14 cellular contexts compared by ENCODE assay signal in genomic region chr3:29203846-29204245, GRCh38.
DNase-seq lines count a peak whose midpoint lies in the region; ATAC-seq and TF ChIP-seq lines count a peak whose summit lies in the region.
"Had no signal": no experiment of that assay in that cellular context is flagged by ENCODE, and none has a peak within 500 bp of the region (broad histone marks: within the 10 kb centered on the region; RNA-seq: fewer than 3 reads in every experiment).

No MANE protein-coding gene starts in this region.

- ATAC-seq in mucosa of descending colon (no peak), HG03469 (IDR thresholded peaks at IDR 0.05; ENCODE audit: unreplicated experiment) (no peak), HG03521 (IDR thresholded peaks at IDR 0.05; ENCODE audit: unreplicated experiment) (no peak)
- ATAC-seq: K562 had no signal

- no peaks in the 10 kb centered on the region for H3K27me3 ChIP-seq in adipocyte (replicated peaks; ENCODE audit: control insufficient read depth, insufficient read depth, low read length)
- H3K27me3 ChIP-seq: BLaER1 had no signal

- no peaks in the 10 kb centered on the region for H3K9me3 ChIP-seq in adipocyte (ENCODE audit: control insufficient read depth, low read length)
- H3K9me3 ChIP-seq in mucosa of descending colon, result no peaks in the 10 kb centered on the region
- H3K9me3 ChIP-seq: BLaER1 had no signal

- no peaks in the 10 kb centered on the region for H3K9me3 Mint-ChIP-seq in activated CD4-positive, alpha-beta memory T cell treated with anti-CD3 and anti-CD28 coated beads, Interleukin-2, amount 10 ng/mL, durations not matched to agents 7 days and 5 days

- no peaks in the 10 kb centered on the region for H3K4me1 ChIP-seq in adipocyte (ENCODE audit: control insufficient read depth, insufficient read depth, low read length)
- H3K4me1 ChIP-seq in mucosa of descending colon (ENCODE audit: low read depth), result no peaks in the 10 kb centered on the region
- H3K4me1 ChIP-seq: BLaER1 had no signal

- H3K36me3 Mint-ChIP-seq in activated CD4-positive, alpha-beta memory T cell treated with anti-CD3 and anti-CD28 coated beads, Interleukin-2, amount 10 ng/mL, durations not matched to agents 7 days and 5 days (ENCODE audit: low read depth), result no peaks in the 10 kb centered on the region

- no peaks in the 10 kb centered on the region for H3K36me3 ChIP-seq in adipocyte (ENCODE audit: control insufficient read depth, insufficient read depth, low read length, severe bottlenecking)
- no peaks in the 10 kb centered on the region for H3K36me3 ChIP-seq in mucosa of descending colon (ENCODE audit: low read depth)
- H3K36me3 ChIP-seq: BLaER1 had no signal

- no peak overlapping the region for H3K4me3 Mint-ChIP-seq in activated CD4-positive, alpha-beta memory T cell treated with anti-CD3 and anti-CD28 coated beads, Interleukin-2, amount 10 ng/mL, durations not matched to agents 7 days and 5 days

- DNase-seq in EH (ENCODE audit: low read depth) (peak; percentile 62), HCEC 1CT (peak; percentile 50), adipocyte (ENCODE audit: low read depth) (peak; percentile 40), epithelial cell of esophagus (ENCODE audit: low read depth) (peak; percentile 19), mucosa of descending colon (no peak)
- DNase-seq in activated CD4-positive, alpha-beta memory T cell treated with anti-CD3 and anti-CD28 coated beads, Interleukin-2, amount 10 ng/mL, durations not matched to agents 7 days and 5 days, result no peak
- DNase-seq: 8988T, AML-193, DMS53, H7 had no signal

- no peaks in the 10 kb centered on the region for H3K4me1 Mint-ChIP-seq in activated CD4-positive, alpha-beta memory T cell treated with anti-CD3 and anti-CD28 coated beads, Interleukin-2, amount 10 ng/mL, durations not matched to agents 7 days and 5 days

- TF ChIP-seq CTCF in epithelial cell of esophagus (IDR thresholded peaks at IDR 0.05; ENCODE audit: insufficient read depth, low read depth, low read length, missing control alignments) (no peak), mucosa of descending colon (IDR thresholded peaks at IDR 0.05) (no peak)

- H3K27ac Mint-ChIP-seq in activated CD4-positive, alpha-beta memory T cell treated with anti-CD3 and anti-CD28 coated beads, Interleukin-2, amount 10 ng/mL, durations not matched to agents 7 days and 5 days, result no peak overlapping the region

- CTCF ChIA-PET in activated CD4-positive, alpha-beta memory T cell treated with anti-CD3 and anti-CD28 coated beads, Interleukin-2, amount 10 ng/mL, durations not matched to agents 7 days and 5 days (lab: Charles Lee), result no interaction called here

- H3K4me3 ChIP-seq in adipocyte (ENCODE audit: low read length) (no peak overlapping the region), epithelial cell of esophagus (ENCODE audit: low read length) (no peak overlapping the region), mucosa of descending colon (no peak overlapping the region)
- H3K4me3 ChIP-seq: BLaER1, K562 had no signal

- POLR2A ChIA-PET in activated CD4-positive, alpha-beta memory T cell treated with anti-CD3 and anti-CD28 coated beads, Interleukin-2, amount 10 ng/mL, durations not matched to agents 7 days and 5 days (lab: Charles Lee), result no interaction called here

- intact Hi-C loops in mucosa of descending colon (cut with DNase I, micrococcal nuclease), result no loop called here

- no peak overlapping the region for H3K9ac ChIP-seq in adipocyte (ENCODE audit: low read length)
- H3K9ac ChIP-seq: BLaER1 had no signal

- H3K27me3 Mint-ChIP-seq in activated CD4-positive, alpha-beta memory T cell treated with anti-CD3 and anti-CD28 coated beads, Interleukin-2, amount 10 ng/mL, durations not matched to agents 7 days and 5 days, result no peaks in the 10 kb centered on the region

Comparison
In these comparisons a context has a peak if more than half of its experiments do, and no peak if none do; other contexts are left out.
1. DNase-seq: peak in EH (single experiment), HCEC 1CT (single experiment), adipocyte (single experiment) and epithelial cell of esophagus (single experiment); none in mucosa of descending colon (0 of 3) and activated CD4-positive, alpha-beta memory T cell treated with anti-CD3 and anti-CD28 coated beads, Interleukin-2, amount 10 ng/mL, durations not matched to agents 7 days and 5 days (single experiment).